In the genomic region with DNA sequence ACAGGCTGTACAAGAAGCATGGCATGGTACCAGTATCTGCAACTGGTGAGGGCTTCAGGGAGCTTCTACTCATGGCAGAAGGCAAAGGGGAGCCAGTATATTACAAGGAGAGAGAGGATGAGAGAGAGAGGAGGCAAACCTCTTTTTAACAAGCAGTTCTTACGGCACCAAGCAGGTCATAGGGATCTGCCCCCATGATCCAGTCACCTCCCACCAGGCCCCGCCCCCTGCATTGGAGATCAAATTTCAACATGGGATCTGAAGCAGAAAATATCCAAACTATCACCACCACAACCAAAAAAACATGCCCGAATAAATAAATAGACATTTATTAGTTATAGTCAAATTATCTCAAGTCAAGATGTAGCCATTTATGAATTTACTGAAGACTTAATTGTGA, we compare ENCODE assay signal across 18 cellular contexts. TPM values are rescaled to one million over a fixed set of nuclear protein-coding genes. Genes with fewer than 3 reads are reported as not detected.
DNase-seq lines count a peak whose midpoint lies in the region; FAIRE-seq and TF ChIP-seq lines count a peak whose summit lies in the region.
"Had no signal": no experiment of that assay in that cellular context is flagged by ENCODE, and none has a peak within 500 bp of the region (broad histone marks: within the 10 kb centered on the region; RNA-seq: fewer than 3 reads in every experiment).

No MANE protein-coding gene starts in this region.

- H4K20me1 ChIP-seq in H1 (replicated peaks in 1 of 2; ENCODE audit: control insufficient read depth in 1 of 2, insufficient read depth in 2 of 2, low read length in 2 of 2) = no peaks in the 10 kb centered on the region
- H4K20me1 ChIP-seq: BLaER1 had no signal

- no peaks in the 10 kb centered on the region for H3K79me2 ChIP-seq in H1 (ENCODE audit: control insufficient read depth in 1 of 2, insufficient read depth in 2 of 2, low read length in 2 of 2)
- no peaks in the 10 kb centered on the region for H3K79me2 ChIP-seq in mesendoderm (ENCODE audit: control insufficient read depth, insufficient read depth, low read length)

- no peaks in the 10 kb centered on the region for H3K23me2 ChIP-seq in H1 (ENCODE audit: low read depth, low read length)

- no peak overlapping the region for H2AK5ac ChIP-seq in H1 (ENCODE audit: low read depth, low read length)
- no peak overlapping the region for H2AK5ac ChIP-seq in mesendoderm (ENCODE audit: low read length)

- no peak overlapping the region for H2BK120ac ChIP-seq in H1 (replicated peaks; ENCODE audit: low read depth, low read length)
- no peak overlapping the region for H2BK120ac ChIP-seq in mesendoderm (ENCODE audit: low read depth, low read length)

- H3K4ac ChIP-seq in H1 (replicated peaks; ENCODE audit: insufficient read length, low read depth, low read length) (no peak overlapping the region), mesendoderm (ENCODE audit: low read depth, low read length) (no peak overlapping the region)

- H3K18ac ChIP-seq in H1 (ENCODE audit: extremely low read depth, low read length) (no peak overlapping the region), mesendoderm (ENCODE audit: low read length) (no peak overlapping the region)

- no peak for TF ChIP-seq RAD21 in H1 (IDR thresholded peaks at IDR 0.05 in 1 of 2, conservative IDR thresholded peaks at IDR 0.05 in 1 of 2; ENCODE audit: low read depth in 2 of 2, low read length in 2 of 2)

- no peak overlapping the region for H2BK12ac ChIP-seq in H1 (ENCODE audit: low read depth, low read length)

- H3K27ac ChIP-seq in 22Rv1 (0 out of 2 replicates have a peak overlapping the region, but pooled peaks have one; percentile 4), H1 (ENCODE audit: low read depth, low read length) (no peak overlapping the region), mesendoderm (ENCODE audit: low read depth, low read length) (no peak overlapping the region), Peyer's patch (no peak overlapping the region)
- H3K27ac ChIP-seq: BLaER1 had no signal

- H3K23ac ChIP-seq in H1 (ENCODE audit: insufficient read length) = no peak overlapping the region
- H3K23ac ChIP-seq in mesendoderm (ENCODE audit: low read length) = no peak overlapping the region

- no peak overlapping the region for H2BK15ac ChIP-seq in H1 (ENCODE audit: low read length)
- H2BK15ac ChIP-seq in mesendoderm (replicated peaks; ENCODE audit: low read depth) = no peak overlapping the region

- no peak overlapping the region for H2BK20ac ChIP-seq in H1 (ENCODE audit: low read length)

- no peaks in the 10 kb centered on the region for H3K9me3 ChIP-seq in H1 (ENCODE audit: insufficient read depth in 2 of 2, low read depth in 1 of 2, low read length in 1 of 2)
- no peaks in the 10 kb centered on the region for H3K9me3 ChIP-seq in Peyer's patch
- H3K9me3 ChIP-seq: BLaER1 had no signal

- CTCF ChIA-PET in H1 (lab: Charles Lee; ENCODE audit: partially characterized antibody) = no interaction called here

- peak; percentile 42 for DNase-seq in H7
- peak in 1 of 2 experiments; percentile 62 for DNase-seq in H1 (ENCODE audit: low read depth in 1 of 2, low spot score in 2 of 2)
- peak; percentile 49 for DNase-seq in mesendoderm
- DNase-seq in NCI-H774 (lab: John Stamatoyannopoulos, UW) = no peak
- no peak for DNase-seq in HuH-7 (ENCODE audit: low spot score)
- DNase-seq in stimulated activated CD8-positive, alpha-beta memory T cell treated with anti-CD3 and anti-CD28 coated beads, Interleukin-4, amount 100 ng/mL, for 48 hours = no peak
- no peak for DNase-seq in Peyer's patch
- DNase-seq: CD4-positive, CD25-positive, alpha-beta regulatory T cell; Kasumi-1; NCI-H1092 treated with DMSO at 0.1 percent for 48 hours; NCI-H1436; NCI-H187 treated with DMSO at 0.1 percent for 48 hours; NCI-H446 treated with DMSO at 0.1 percent for 48 hours; NCI-H526; SHP77 treated with DMSO at 0.1 percent for 48 hours had no signal

- 0 out of 2 replicates have a peak overlapping the region, but pooled peaks have one; percentile 73 for H2AFZ ChIP-seq in H1 (ENCODE audit: low read length)

- H4K5ac ChIP-seq in H1 (ENCODE audit: insufficient read length, low read depth, low read length) (no peak overlapping the region), mesendoderm (ENCODE audit: low read length) (no peak overlapping the region)

- no peaks in the 10 kb centered on the region for H3K4me1 ChIP-seq in H1 (replicated peaks in 1 of 4; ENCODE audit: control insufficient read depth in 3 of 4, insufficient read depth in 4 of 4, low read length in 3 of 4)
- no peaks in the 10 kb centered on the region for H3K4me1 ChIP-seq in mesendoderm (ENCODE audit: control insufficient read depth, low read depth, low read length)
- H3K4me1 ChIP-seq in Peyer's patch = no peaks in the 10 kb centered on the region
- H3K4me1 ChIP-seq: BLaER1 had no signal

- no peak for TF ChIP-seq EP300 in H1 (IDR thresholded peaks at IDR 0.05; ENCODE audit: borderline replicate concordance in 1 of 2, low read depth in 2 of 2, low read length in 2 of 2)

- no peaks in the 10 kb centered on the region for H3K79me1 ChIP-seq in H1 (ENCODE audit: low read depth, low read length)
- no peaks in the 10 kb centered on the region for H3K79me1 ChIP-seq in mesendoderm (ENCODE audit: low read length)

- H3K4me3 ChIP-seq in H7 (ENCODE audit: insufficient read depth, low read depth, low read length) (no peak overlapping the region), H1 (ENCODE audit: extremely low read depth in 1 of 4, insufficient read depth in 2 of 4, low read depth in 3 of 4, low read length in 4 of 4) (peak overlapping the region in 1 of 4 experiments; percentile 28; a peak in 2 of 8 replicates), mesendoderm (ENCODE audit: low read length) (no peak overlapping the region), Peyer's patch (no peak overlapping the region)
- H3K4me3 ChIP-seq: BLaER1 had no signal

- TF ChIP-seq CTCF in 22Rv1 (IDR thresholded peaks at IDR 0.05) (no peak), H1 (IDR thresholded peaks at IDR 0.05; ENCODE audit: control extremely low read depth in 1 of 3, insufficient read depth in 1 of 3, low read depth in 1 of 3, low read length in 3 of 3) (no peak), Peyer's patch (IDR thresholded peaks at IDR 0.05) (no peak)

- no peak overlapping the region; a peak in 1 of 4 replicates for H3K4me2 ChIP-seq in H1 (ENCODE audit: insufficient read depth in 1 of 2, low read depth in 2 of 2, low read length in 2 of 2)
- H3K4me2 ChIP-seq in mesendoderm (ENCODE audit: low read length) = no peak overlapping the region
- H3K4me2 ChIP-seq: BLaER1 had no signal

- no peak overlapping the region for H4K8ac ChIP-seq in H1 (ENCODE audit: extremely low read depth, insufficient read depth, low read length)
- no peak overlapping the region for H4K8ac ChIP-seq in mesendoderm (ENCODE audit: low read depth, low read length)

- no peak overlapping the region for H3K14ac ChIP-seq in H1 (ENCODE audit: insufficient read length)

- no peak for FAIRE-seq in H1 (lab: Jason Lieb, UNC)
- FAIRE-seq: D721Med had no signal

- H3K56ac ChIP-seq in H1 (replicated peaks; ENCODE audit: insufficient read length, low read depth, low read length) = no peak overlapping the region
- no peak overlapping the region for H3K56ac ChIP-seq in mesendoderm (ENCODE audit: low read length)

- POLR2A ChIA-PET in H1 (lab: Charles Lee; ENCODE audit: partially characterized antibody) = interaction anchor here (1.2 kb wide), 1 partner anchor 117 kb away, joined by 3 read pairs; no protein-coding TSS in a partner anchor

- 60% methylated on average over 3 of the region's 3 CpGs; no CpG with 5 or more reads in 1 of the 2 experiments for WGBS in H1 (ENCODE audit: extremely low coverage in 1 of 2, insufficient coverage in 1 of 2, insufficient read length in 1 of 2, insufficient replicate concordance in 2 of 2, low coverage in 1 of 2, low lambda C conversion rate in 2 of 2, missing lambda C conversion rate in 1 of 2), 2 experiments
- WGBS in mesendoderm (ENCODE audit: extremely low coverage, insufficient coverage, low lambda C conversion rate) = no CpG with 5 or more reads among the region's 3 CpGs

- no peak overlapping the region for H2BK5ac ChIP-seq in H1 (ENCODE audit: low read depth, low read length)
- no peak overlapping the region for H2BK5ac ChIP-seq in mesendoderm (ENCODE audit: low read length)

- H3K9ac ChIP-seq in H1 (replicated peaks in 1 of 4; ENCODE audit: extremely low read depth in 1 of 4, low read depth in 3 of 4, low read length in 3 of 4) = no peak overlapping the region
- no peak overlapping the region for H3K9ac ChIP-seq in mesendoderm (ENCODE audit: low read length)
- H3K9ac ChIP-seq: BLaER1 had no signal

- H3K27me3 ChIP-seq in H7 (ENCODE audit: control insufficient read depth, insufficient read depth, low read length) = no peaks in the 10 kb centered on the region
- H3K27me3 ChIP-seq in H1 (replicated peaks in 1 of 4; ENCODE audit: control insufficient read depth in 3 of 4, extremely low read depth in 1 of 4, insufficient read depth in 3 of 4, low read length in 3 of 4) = no peaks in the 10 kb centered on the region
- H3K27me3 ChIP-seq in mesendoderm (ENCODE audit: insufficient read depth, low read length, poor library complexity) = no peaks in the 10 kb centered on the region
- no peaks in the 10 kb centered on the region for H3K27me3 ChIP-seq in Peyer's patch
- H3K27me3 ChIP-seq: BLaER1 had no signal

- H4K91ac ChIP-seq in H1 (replicated peaks; ENCODE audit: insufficient read length, low read length) = no peak overlapping the region

- TF ChIP-seq POLR2A in H1 (IDR thresholded peaks at IDR 0.05; ENCODE audit: control extremely low read depth in 1 of 2, low read depth in 2 of 2, low read length in 2 of 2) = no peak
- TF ChIP-seq POLR2A in Peyer's patch (IDR thresholded peaks at IDR 0.05) = no peak

- no peaks in the 10 kb centered on the region for H3K36me3 ChIP-seq in H7 (replicated peaks; ENCODE audit: control insufficient read depth, insufficient read depth, low read length)
- no peaks in the 10 kb centered on the region for H3K36me3 ChIP-seq in H1 (ENCODE audit: control insufficient read depth in 2 of 4, insufficient read depth in 4 of 4, low read length in 3 of 4)
- no peaks in the 10 kb centered on the region for H3K36me3 ChIP-seq in mesendoderm (ENCODE audit: control insufficient read depth, insufficient read depth, low read length)
- no peaks in the 10 kb centered on the region for H3K36me3 ChIP-seq in Peyer's patch
- H3K36me3 ChIP-seq: BLaER1 had no signal

RNA-seq across cellular contexts. Expression of a gene that starts 14.5 kb away (rescaled TPM):
- 25.8 and 37.3 TPM in 2 replicates for total RNA-seq in H7 (2014; rRNA removed; shearing (Covaris generic))
- 22.2 and 24.1 TPM in 2 replicates for total RNA-seq in H1 (2021; fragmentation: NEBNext Ultra II Directional; extraction: Animal tissue kit (Norgen Biotek cat#: 25700))
- 6.6 and 11.8 TPM in 2 replicates for polyA plus RNA-seq in H1 (2011; rRNA removed)
- 12.9 TPM for polyA plus RNA-seq in H1 (2011; cell fraction: cytosol; rRNA removed)
- polyA plus RNA-seq in H1 (2011; cell fraction: nucleus; rRNA removed) = 12.2 TPM
- polyA plus RNA-seq in H1 (2012, experiment 1 of 2) = 6.5 to 13.5 TPM (median 9.2 TPM) in 4 replicates
- polyA plus RNA-seq in H1 (2012, experiment 2 of 2) = 2.6 TPM
- 14.4 TPM for polyA plus RNA-seq in H1 (2013, experiment 1 of 2)
- polyA plus RNA-seq in H1 (2013, experiment 2 of 2) = 18.5 TPM
- polyA minus RNA-seq in H1 (2011; rRNA and poly(A)+ RNA removed) = 25.0 and 46.4 TPM in 2 replicates
- polyA minus RNA-seq in H1 (2011; cell fraction: cytosol; rRNA and poly(A)+ RNA removed) = 15.6 TPM
- 53.7 TPM for polyA minus RNA-seq in H1 (2011; cell fraction: nucleus; rRNA and poly(A)+ RNA removed)
- polyA plus RNA-seq in mesendoderm (2013, experiment 1 of 2) = 16.6 TPM
- polyA plus RNA-seq in mesendoderm (2013, experiment 2 of 2) = 15.1 TPM
- 100 to 1,000 TPM in 3 of 4 donors, 10 to 100 TPM in 1; 49.5 to 211 (median 153) TPM for total RNA-seq in Peyer's patch

Comparison
In these comparisons a context has a peak if more than half of its experiments do, and no peak if none do; other contexts are left out.
1. DNase-seq: peak in H7 (single experiment) and mesendoderm (single experiment); none in NCI-H774 (single experiment), HuH-7 (single experiment), stimulated activated CD8-positive, alpha-beta memory T cell treated with anti-CD3 and anti-CD28 coated beads, Interleukin-4, amount 100 ng/mL, for 48 hours (single experiment) and Peyer's patch (0 of 3).